8 cellular contexts compared by ENCODE assay signal in genomic region chr3:184361532-184361931, GRCh38. TPM values are rescaled to one million over a fixed set of nuclear protein-coding genes. Genes with fewer than 3 reads are reported as not detected.
DNase-seq lines count a peak whose midpoint lies in the region; ATAC-seq and TF ChIP-seq lines count a peak whose summit lies in the region.

CLCN2 (minus strand) TSS chr3:184361605; CDS start chr3:184361479, 126 bp downstream.
POLR2H (plus strand) TSS chr3:184361710; CDS start chr3:184363493, 1,783 bp downstream.

- peak; percentile 33 to 36 for DNase-seq in SHP77 (lab: John Stamatoyannopoulos, UW)
- DNase-seq in SHP77 treated with DMSO at 0.1 percent for 48 hours (lab: John Stamatoyannopoulos, UW), result no peak
- peak; percentile 65 for DNase-seq in NCI-H345 treated with DMSO at 0.1 percent for 48 hours (lab: John Stamatoyannopoulos, UW; ENCODE audit: unreplicated experiment)
- DNase-seq in activated T-cell treated with anti-CD3 and anti-CD28 coated beads, Interleukin-2, amount 50 U/mL, for 4 hours, result no peak
- no peak for DNase-seq in fibroblast of mammary gland (ENCODE audit: low read depth)
- DNase-seq in natural killer cell, result peak; percentile 49

- peak within 1 kb of the TSS; percentile 85 for H3K4me3 ChIP-seq in fibroblast of mammary gland (ENCODE audit: control insufficient read depth, low read depth, low read length)

- H3K4me1 Mint-ChIP-seq in activated T-cell treated with anti-CD3 and anti-CD28 coated beads, Interleukin-2, amount 50 U/mL, for 4 hours (ENCODE audit: low read depth), result peaks cover 16% of the 10 kb centered on the region
- H3K4me1 Mint-ChIP-seq in natural killer cell, result peaks cover 19 to 43% of the 10 kb centered on the region in 2 donors

- H3K4me3 Mint-ChIP-seq in activated T-cell treated with anti-CD3 and anti-CD28 coated beads, Interleukin-2, amount 50 U/mL, for 4 hours, result peak within 1 kb of the TSS; percentile 99
- peak within 1 kb of the TSS; percentile 92 for H3K4me3 Mint-ChIP-seq in natural killer cell

- intact Hi-C loops in natural killer cell (cut with micrococcal nuclease), result no loop called here

- ATAC-seq in HG02763 (IDR thresholded peaks at IDR 0.05; ENCODE audit: unreplicated experiment), result peak; percentile 39
- peak; percentile 58 to 61 for ATAC-seq in activated T-cell treated with anti-CD3 and anti-CD28 coated beads, Interleukin-2, amount 50 U/mL, for 4 hours
- ATAC-seq in natural killer cell, result peak; percentile 46 to 58 (median 54)

- no peaks in the 10 kb centered on the region for H3K27me3 Mint-ChIP-seq in activated T-cell treated with anti-CD3 and anti-CD28 coated beads, Interleukin-2, amount 50 U/mL, for 4 hours (ENCODE audit: low read depth)
- H3K27me3 Mint-ChIP-seq in natural killer cell (ENCODE audit: low read depth in 2 of 2), result peaks cover 0 to 3% of the 10 kb centered on the region in 2 donors

- peak within 1 kb of the TSS; percentile 96 to 97 for H3K27ac Mint-ChIP-seq in natural killer cell

- peak within 1 kb of the TSS; percentile 93 for H3K27ac ChIP-seq in temporal lobe (ENCODE audit: low read depth, low read length)

- peaks cover 12% of the 10 kb centered on the region for H3K36me3 Mint-ChIP-seq in activated T-cell treated with anti-CD3 and anti-CD28 coated beads, Interleukin-2, amount 50 U/mL, for 4 hours (ENCODE audit: insufficient read depth)
- H3K36me3 Mint-ChIP-seq in natural killer cell, result no peaks in the 10 kb centered on the region

- H3K9me3 Mint-ChIP-seq in activated T-cell treated with anti-CD3 and anti-CD28 coated beads, Interleukin-2, amount 50 U/mL, for 4 hours, result no peaks in the 10 kb centered on the region
- no peaks in the 10 kb centered on the region for H3K9me3 Mint-ChIP-seq in natural killer cell

- no peak for TF ChIP-seq CTCF in fibroblast of mammary gland (conservative IDR thresholded peaks at IDR 0.05; ENCODE audit: control insufficient read depth, insufficient read depth, low read depth, low read length)
- TF ChIP-seq CTCF in natural killer cell (IDR thresholded peaks at IDR 0.05), result no peak

RNA-seq across cellular contexts. Expression of gene CLCN2, which starts in this region (rescaled TPM):
- total RNA-seq in activated T-cell treated with anti-CD3 and anti-CD28 coated beads, Interleukin-2, amount 50 U/mL, for 4 hours, result 1 to 10 TPM; 4.5 to 5.2 (median 5.0) TPM
- total RNA-seq in natural killer cell (1 to 10 TPM; 7.8 to 8.2 (median 8.1) TPM), temporal lobe (6.1 TPM)

RNA-seq across cellular contexts. Expression of gene POLR2H, which starts in this region (rescaled TPM):
- 100 to 1,000 TPM; 146 to 170 (median 165) TPM for total RNA-seq in activated T-cell treated with anti-CD3 and anti-CD28 coated beads, Interleukin-2, amount 50 U/mL, for 4 hours
- total RNA-seq in natural killer cell (10 to 100 TPM; 33.0 to 49.8 (median 41.1) TPM), temporal lobe (27.3 TPM)

Comparison
In these comparisons a context has a peak if more than half of its experiments do, and no peak if none do; other contexts are left out.
1. DNase-seq: peak in SHP77 (2 of 2), NCI-H345 treated with DMSO at 0.1 percent for 48 hours (single experiment) and natural killer cell (single experiment); none in SHP77 treated with DMSO at 0.1 percent for 48 hours (single experiment), activated T-cell treated with anti-CD3 and anti-CD28 coated beads, Interleukin-2, amount 50 U/mL, for 4 hours (single experiment) and fibroblast of mammary gland (single experiment).
2. Peak in every context shown above with its lines, with median percentiles within 50 percentile points of each other: ATAC-seq.